ENCODE assay signal across 8 cellular contexts in genomic region chr17:5418858-5419355, GRCh38. TPM values are rescaled to one million over a fixed set of nuclear protein-coding genes. Genes with fewer than 3 reads are reported as not detected.
A peak's percentile ranks its signal among the peaks of the same experiment; 100 is the strongest.
DNase-seq lines count a peak whose midpoint lies in the region; ATAC-seq and TF ChIP-seq lines count a peak whose summit lies in the region.

No MANE protein-coding gene starts in this region.

- no peak for TF ChIP-seq CTCF in LNCaP clone FGC (IDR thresholded peaks at IDR 0.05; ENCODE audit: control insufficient read depth, extremely low read depth, insufficient read depth)

- H3K36me3 ChIP-seq in CD4-positive, alpha-beta memory T cell (ENCODE audit: insufficient read depth, low read length): peaks cover 33% of the 10 kb centered on the region

- intact Hi-C loops in CD4-positive, alpha-beta memory T cell (cut with micrococcal nuclease): loop anchor here (1.0 kb wide), 3 partner anchors 20 to 137 kb away; partner anchors contain the start of genes C1QBP, DERL2, MIS12 and RABEP1

- H3K4me3 ChIP-seq in CD4-positive, alpha-beta memory T cell (ENCODE audit: low read length in 2 of 2): peak overlapping the region; percentile 82 to 99
- H3K4me3 ChIP-seq in LNCaP clone FGC (ENCODE audit: low read depth, low read length): peak overlapping the region; percentile 93
- H3K4me3 ChIP-seq in mononuclear cell (ENCODE audit: low read length): peak overlapping the region; percentile 64

- peaks cover 0 to 1% of the 10 kb centered on the region in 2 donors for H3K27me3 Mint-ChIP-seq in CD4-positive, alpha-beta memory T cell

- peak overlapping the region; percentile 97 to 99 (median 99) for H3K4me3 Mint-ChIP-seq in CD4-positive, alpha-beta memory T cell

- ATAC-seq in GM19467 (IDR thresholded peaks at IDR 0.05; ENCODE audit: unreplicated experiment): peak; percentile 34

- peak overlapping the region; percentile 96 for H3K27ac ChIP-seq in CD4-positive, alpha-beta memory T cell (ENCODE audit: low read depth, low read length)

- H3K36me3 Mint-ChIP-seq in CD4-positive, alpha-beta memory T cell: peaks cover 21 to 58% of the 10 kb centered on the region in 2 donors

- H3K4me1 Mint-ChIP-seq in CD4-positive, alpha-beta memory T cell: peaks cover 20 to 64% (median 40%) of the 10 kb centered on the region in 4 donors

- CTCF ChIA-PET in CD4-positive, alpha-beta memory T cell (lab: Charles Lee; ENCODE audit: partially characterized antibody): interaction anchor here (1.0 to 2.4 kb wide), 2 partner anchors 21 to 121 kb away, joined by 3 to 21 read pairs; partner anchors contain the start of gene C1QBP

- H3K9me3 Mint-ChIP-seq in CD4-positive, alpha-beta memory T cell: no peaks in the 10 kb centered on the region

- H3K27ac Mint-ChIP-seq in CD4-positive, alpha-beta memory T cell: peak overlapping the region; percentile 97 to 100 (median 99)

- H3K4me1 ChIP-seq in CD4-positive, alpha-beta memory T cell (ENCODE audit: insufficient read depth, low read length): peaks cover 48% of the 10 kb centered on the region
- H3K4me1 ChIP-seq in mononuclear cell (ENCODE audit: insufficient read depth, low read length): peaks cover 38% of the 10 kb centered on the region

- POLR2A ChIA-PET in CD4-positive, alpha-beta memory T cell (lab: Charles Lee; ENCODE audit: partially characterized antibody): interaction anchor here (0.7 to 3.8 kb wide), 17 partner anchors 10 to 1276 kb away, joined by 3 to 56 read pairs (median 4); partner anchors contain the start of genes C1QBP, CYB5D2, DERL2 and DHX33

- peak; percentile 72 to 91 (median 79) for DNase-seq in CD4-positive, alpha-beta memory T cell
- DNase-seq in LNCaP clone FGC (ENCODE audit: low read depth) (peak; percentile 50), dermis microvascular lymphatic vessel endothelial cell (ENCODE audit: low read depth in 2 of 2) (peak; percentile 80 to 94), midbrain (lab: John Stamatoyannopoulos, UW) (no peak)
- DNase-seq in activated CD4-positive, CD25-positive, alpha-beta regulatory T cell treated with anti-CD3 and anti-CD28 coated beads, Interleukin-2, amount 50 U/mL, for 16 hours (ENCODE audit: low read depth, low spot score): peak; percentile 54
- peak; percentile 21 for DNase-seq in stimulated activated CD8-positive, alpha-beta memory T cell treated with anti-CD3 and anti-CD28 coated beads, Interleukin-7, amount 100 ng/mL, for 24 hours (ENCODE audit: low read depth)

- H3K9me3 ChIP-seq in CD4-positive, alpha-beta memory T cell (ENCODE audit: control insufficient read depth in 1 of 2, low read length in 2 of 2): no peaks in the 10 kb centered on the region
- H3K9me3 ChIP-seq in mononuclear cell (ENCODE audit: low read depth, low read length): no peaks in the 10 kb centered on the region

- no peaks in the 10 kb centered on the region for H3K27me3 ChIP-seq in CD4-positive, alpha-beta memory T cell (ENCODE audit: insufficient read depth, low read length)
- no peaks in the 10 kb centered on the region for H3K27me3 ChIP-seq in mononuclear cell (ENCODE audit: insufficient read depth, low read length)

RNA-seq across cellular contexts. Expression of gene NUP88, which starts 0.6 kb away (rescaled TPM):
- 10 to 100 TPM; 91.0 to 92.5 TPM for total RNA-seq in CD4-positive, alpha-beta memory T cell
- 100 to 1,000 TPM; 110 to 142 TPM for polyA plus RNA-seq in CD4-positive, alpha-beta memory T cell
- total RNA-seq in dermis microvascular lymphatic vessel endothelial cell: 72.4 and 94.0 TPM in 2 replicates
- 133 TPM for total RNA-seq in mononuclear cell

RNA-seq across cellular contexts. Expression of gene RPAIN, which starts 1.1 kb away (rescaled TPM):
- 10 to 100 TPM; 84.1 to 84.9 TPM for total RNA-seq in CD4-positive, alpha-beta memory T cell
- 10 to 100 TPM; 32.2 to 37.4 TPM for polyA plus RNA-seq in CD4-positive, alpha-beta memory T cell
- total RNA-seq in dermis microvascular lymphatic vessel endothelial cell: 33.5 and 35.3 TPM in 2 replicates
- total RNA-seq in mononuclear cell: 51.9 TPM

RNA-seq across cellular contexts. Expression of gene C1QBP, which starts 20.0 kb away (rescaled TPM):
- 10 to 100 TPM; 73.1 to 78.9 TPM for total RNA-seq in CD4-positive, alpha-beta memory T cell
- 100 to 1,000 TPM; 248 to 411 TPM for polyA plus RNA-seq in CD4-positive, alpha-beta memory T cell
- total RNA-seq in dermis microvascular lymphatic vessel endothelial cell: 171 and 284 TPM in 2 replicates
- 93.6 TPM for total RNA-seq in mononuclear cell

RNA-seq across cellular contexts. Expression of gene DHX33, which starts 49.9 kb away (rescaled TPM):
- total RNA-seq in CD4-positive, alpha-beta memory T cell: 10 to 100 TPM; 10.5 to 11.5 TPM
- polyA plus RNA-seq in CD4-positive, alpha-beta memory T cell: under 1 TPM; 0.59 to 0.70 TPM
- total RNA-seq in dermis microvascular lymphatic vessel endothelial cell (9.4 and 14.2 TPM in 2 replicates), mononuclear cell (2.9 TPM)
